11 cellular contexts compared by ENCODE assay signal in the genomic region with DNA sequence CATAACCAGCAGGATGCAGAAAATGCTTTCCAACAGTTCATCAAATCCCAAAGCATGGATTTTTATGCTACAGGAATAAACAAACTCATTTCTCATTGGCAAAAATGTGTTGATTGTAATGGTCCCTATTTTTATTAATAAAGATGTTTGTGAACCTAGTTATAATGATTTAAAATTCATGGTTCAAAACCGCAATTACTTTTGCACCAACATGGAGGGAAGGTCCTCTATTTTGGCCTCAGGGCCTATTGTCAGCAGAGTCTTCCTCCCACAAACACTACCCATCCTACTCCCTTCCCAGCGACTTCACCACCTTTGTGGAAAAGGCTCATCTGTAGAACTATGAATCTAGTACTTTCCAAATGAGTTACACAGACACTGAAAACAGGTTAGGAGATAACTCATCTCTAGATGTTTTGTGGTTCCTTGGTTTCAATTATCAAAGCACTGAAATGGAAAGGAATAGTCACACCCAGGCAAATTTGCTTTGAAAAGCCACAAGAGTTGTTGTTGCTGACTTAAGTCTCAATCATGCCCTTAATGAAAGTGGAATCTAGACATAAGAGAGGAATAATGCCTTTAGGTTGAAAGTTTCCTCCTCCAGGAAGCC. TPM values are rescaled to one million over a fixed set of nuclear protein-coding genes. Genes with fewer than 3 reads are reported as not detected.
A peak's percentile ranks its signal among the peaks of the same experiment; 100 is the strongest.
DNase-seq lines count a peak whose midpoint lies in the region; ATAC-seq and TF ChIP-seq lines count a peak whose summit lies in the region.
"Had no signal": no experiment of that assay in that cellular context is flagged by ENCODE, and none has a peak within 500 bp of the region (broad histone marks: within the 10 kb centered on the region; RNA-seq: fewer than 3 reads in every experiment).

No MANE protein-coding gene starts in this region.

- no peaks in the 10 kb centered on the region for H3K9me3 ChIP-seq in left lung

- peaks cover 2% of the 10 kb centered on the region for H3K36me3 Mint-ChIP-seq in mesothelial cell of epicardium

- no peak overlapping the region for H3K4me3 ChIP-seq in left lung
- H3K4me3 ChIP-seq: skin epidermis had no signal

- no peak overlapping the region for H3K27ac ChIP-seq in left lung
- H3K27ac ChIP-seq: skin epidermis had no signal

- intact Hi-C loops in left lung (cut with DNase I) = no loop called here

- no peak overlapping the region for H3K27ac Mint-ChIP-seq in mesothelial cell of epicardium

- H3K4me3 Mint-ChIP-seq in mesothelial cell of epicardium = no peak overlapping the region

- H3K36me3 ChIP-seq in left lung = no peaks in the 10 kb centered on the region

- no peaks in the 10 kb centered on the region for H3K27me3 ChIP-seq in left lung

- H3K9me3 Mint-ChIP-seq in mesothelial cell of epicardium = peaks cover 17% of the 10 kb centered on the region

- no peaks in the 10 kb centered on the region for H3K4me1 ChIP-seq in left lung

- peak; percentile 34 for DNase-seq in activated naive CD4-positive, alpha-beta T cell treated with Interleukin-2 at 50 U/mL for 16 hours
- DNase-seq in activated naive CD4-positive, alpha-beta T cell (lab: John Stamatoyannopoulos, UW) = no peak
- DNase-seq in RPMI7951 (ENCODE audit: low read depth) (peak; percentile 37), NOMO-1 (lab: John Stamatoyannopoulos, UW; ENCODE audit: unreplicated experiment in 2 of 2) (no peak), left lung (no peak), mesothelial cell of epicardium (ENCODE audit: low spot score in 2 of 2, unreplicated experiment in 2 of 2) (no peak)
- peak; percentile 31 for DNase-seq in stimulated activated naive CD4-positive, alpha-beta T cell treated with Interleukin-2 at 50 U/mL for 16 hours (lab: John Stamatoyannopoulos, UW)
- DNase-seq: left colon, NCI-H2171 had no signal

- no peak for TF ChIP-seq CTCF in left lung (IDR thresholded peaks at IDR 0.05)
- TF ChIP-seq CTCF in mesothelial cell of epicardium (IDR thresholded peaks at IDR 0.05; ENCODE audit: unreplicated experiment) = no peak

- ATAC-seq in HG02642 (IDR thresholded peaks at IDR 0.05; ENCODE audit: poor library complexity, unreplicated experiment) = peak; percentile 82
- no peak for ATAC-seq in left lung
- ATAC-seq: left colon had no signal

- H3K27me3 Mint-ChIP-seq in mesothelial cell of epicardium (ENCODE audit: low read depth) = no peaks in the 10 kb centered on the region

- H3K4me1 Mint-ChIP-seq in mesothelial cell of epicardium = no peaks in the 10 kb centered on the region

RNA-seq across cellular contexts. Expression of a gene that starts 59.4 kb away (rescaled TPM):
- 43.3 and 51.1 TPM in 2 replicates for total RNA-seq in RPMI7951 (2014; rRNA removed; shearing (Covaris generic))
- total RNA-seq in left lung = 10 to 100 TPM; 33.9 to 34.5 TPM
- total RNA-seq in mesothelial cell of epicardium = 41.7 to 45.0 TPM (median 42.4 TPM) in 3 replicates

Comparison
In these comparisons a context has a peak if more than half of its experiments do, and no peak if none do; other contexts are left out.
1. DNase-seq: peak in activated naive CD4-positive, alpha-beta T cell treated with Interleukin-2 at 50 U/mL for 16 hours (single experiment), RPMI7951 (single experiment) and stimulated activated naive CD4-positive, alpha-beta T cell treated with Interleukin-2 at 50 U/mL for 16 hours (single experiment); none in activated naive CD4-positive, alpha-beta T cell (0 of 4), NOMO-1 (0 of 2), left lung (0 of 2) and mesothelial cell of epicardium (0 of 2).